13 cellular contexts compared by ENCODE assay signal in genomic region chr1:38009841-38010180, GRCh38. TPM values are rescaled to one million over a fixed set of nuclear protein-coding genes. Genes with fewer than 3 reads are reported as not detected.
DNase-seq lines count a peak whose midpoint lies in the region; ATAC-seq and TF ChIP-seq lines count a peak whose summit lies in the region.
"Had no signal": no experiment of that assay in that cellular context is flagged by ENCODE, and none has a peak within 500 bp of the region (broad histone marks: within the 10 kb centered on the region; RNA-seq: fewer than 3 reads in every experiment).

No MANE protein-coding gene starts in this region.

- 0 out of 2 replicates have a peak, but pooled peaks cover 2% of the 10 kb centered on the region for H3K9me1 ChIP-seq in IMR-90 (ENCODE audit: insufficient read depth, low read length)

- no peak overlapping the region for H3K27ac ChIP-seq in IMR-90 (ENCODE audit: insufficient read depth, low read length)

- H4K8ac ChIP-seq in IMR-90 (ENCODE audit: low read depth in 2 of 2, low read length in 2 of 2) = no peak overlapping the region

- TF ChIP-seq CTCF in IMR-90 (conservative IDR thresholded peaks at IDR 0.05; ENCODE audit: low read depth, low read length) (no peak), brain (conservative IDR thresholded peaks at IDR 0.05) (no peak)

- no peak for TF ChIP-seq POLR2A in IMR-90 (IDR thresholded peaks at IDR 0.05; ENCODE audit: low read depth, low read length)

- no peak for DNase-seq in activated CD4-positive, alpha-beta T cell treated with anti-CD3 and anti-CD28 coated beads, Interleukin-2, amount 10 ng/mL, durations not matched to agents 24 days and 14 days
- no peak for DNase-seq in activated CD4-positive, alpha-beta T cell treated with anti-CD3 and anti-CD28 coated beads, Interleukin-2, amount 50 U/mL, for 48 hours
- DNase-seq in IMR-90 = no peak
- DNase-seq in posterior vena cava (ENCODE audit: low spot score) = peak; percentile 36
- DNase-seq in AG08395 (ENCODE audit: low spot score) = no peak
- no peak for DNase-seq in DMS53 (lab: John Stamatoyannopoulos, UW)
- DNase-seq: NCI-H1092 treated with DMSO at 0.1 percent for 48 hours, NCI-H345 had no signal

- H3K4me3 Mint-ChIP-seq in activated CD4-positive, alpha-beta T cell treated with anti-CD3 and anti-CD28 coated beads, Interleukin-2, amount 10 ng/mL, durations not matched to agents 24 days and 14 days = peak overlapping the region; percentile 68
- no peak overlapping the region for H3K4me3 Mint-ChIP-seq in brain
- H3K4me3 Mint-ChIP-seq: memory B cell, type B pancreatic cell had no signal

- H3K4me2 ChIP-seq in IMR-90 (ENCODE audit: low read depth, low read length) = no peak overlapping the region

- no peak overlapping the region for H3K14ac ChIP-seq in IMR-90 (replicated peaks; ENCODE audit: low read depth, low read length)

- WGBS in IMR-90 (ENCODE audit: extremely low coverage in 2 of 2, insufficient read length in 1 of 2), 2 experiments = no CpG with 5 or more reads among the region's 6 CpGs

- H2BK5ac ChIP-seq in IMR-90 (ENCODE audit: low read depth, low read length, poor library complexity, severe bottlenecking) = no peak overlapping the region

- intact Hi-C loops in activated CD4-positive, alpha-beta T cell treated with anti-CD3 and anti-CD28 coated beads, Interleukin-2, amount 10 ng/mL, durations not matched to agents 24 days and 14 days (cut with micrococcal nuclease) = loop anchor here (5.0 kb wide), 1 partner anchor 533 kb away; no protein-coding TSS in a partner anchor
- intact Hi-C loops in IMR-90 (cut with micrococcal nuclease) = no loop called here
- intact Hi-C loops in posterior vena cava (cut with DNase I) = no loop called here

- H2AFZ ChIP-seq in IMR-90 (replicated peaks; ENCODE audit: low read length, poor library complexity) = no peak overlapping the region

- dilution Hi-C loops in IMR-90 (cut with HindIII; ENCODE audit: low sequenced_read_pairs, unreplicated experiment) = no loop called here

- H3K4ac ChIP-seq in IMR-90 (ENCODE audit: low read depth, low read length) = no peak overlapping the region

- H3K27me3 Mint-ChIP-seq in activated CD4-positive, alpha-beta T cell treated with anti-CD3 and anti-CD28 coated beads, Interleukin-2, amount 10 ng/mL, durations not matched to agents 24 days and 14 days = no peaks in the 10 kb centered on the region
- peaks cover 20% of the 10 kb centered on the region for H3K27me3 Mint-ChIP-seq in brain

- no peak overlapping the region for H3K9ac ChIP-seq in IMR-90 (ENCODE audit: low read depth, low read length)

- no peak overlapping the region for H4K5ac ChIP-seq in IMR-90 (ENCODE audit: low read depth, low read length)

- H3K23ac ChIP-seq in IMR-90 (ENCODE audit: low read depth, low read length) = no peak overlapping the region

- CTCF ChIA-PET in IMR-90 (lab: Yijun Ruan, JAX) = no interaction called here

- no peak overlapping the region for H2AK5ac ChIP-seq in IMR-90 (ENCODE audit: low read depth, low read length)

- POLR2A ChIA-PET in IMR-90 (lab: Charles Lee; ENCODE audit: unreplicated experiment) = no interaction called here

- H3K36me3 Mint-ChIP-seq in activated CD4-positive, alpha-beta T cell treated with anti-CD3 and anti-CD28 coated beads, Interleukin-2, amount 10 ng/mL, durations not matched to agents 24 days and 14 days (ENCODE audit: low read depth) = peaks cover 14% of the 10 kb centered on the region
- no peaks in the 10 kb centered on the region for H3K36me3 Mint-ChIP-seq in brain
- H3K36me3 Mint-ChIP-seq: memory B cell, type B pancreatic cell had no signal

- H3K79me1 ChIP-seq in IMR-90 (ENCODE audit: low read depth in 1 of 2, low read length in 2 of 2) = peaks cover 8 to 19% of the 10 kb centered on the region in 2 experiments; a peak in 3 of 4 replicates

- no peaks in the 10 kb centered on the region for H3K9me3 ChIP-seq in IMR-90 (ENCODE audit: control insufficient read depth, insufficient read depth, low read length)

- no peak overlapping the region for H2BK120ac ChIP-seq in IMR-90 (ENCODE audit: low read depth, low read length)

- no TSS peak for BruUV-seq in IMR-90 (replicated peaks; lab: Mats Ljungman, UMichigan)

- no peaks in the 10 kb centered on the region; the same call in 1 of the 2 replicates for H3K36me3 ChIP-seq in IMR-90 (ENCODE audit: control insufficient read depth, insufficient read depth, low read length)

- H4K91ac ChIP-seq in IMR-90 (ENCODE audit: insufficient read depth, low read depth, low read length) = no peak overlapping the region

- H3K18ac ChIP-seq in IMR-90 (ENCODE audit: low read depth, low read length) = no peak overlapping the region

- TF ChIP-seq RAD21 in IMR-90 (IDR thresholded peaks at IDR 0.05; ENCODE audit: low read length) = no peak

- H2AK9ac ChIP-seq in IMR-90 (replicated peaks; ENCODE audit: low read depth, low read length, poor library complexity) = peak overlapping the region; percentile 42

- 0 out of 2 replicates have a peak, but pooled peaks cover 8% of the 10 kb centered on the region for H4K20me1 ChIP-seq in IMR-90 (ENCODE audit: insufficient read depth, low read length)

- no peaks in the 10 kb centered on the region for H3K9me3 Mint-ChIP-seq in activated CD4-positive, alpha-beta T cell treated with anti-CD3 and anti-CD28 coated beads, Interleukin-2, amount 10 ng/mL, durations not matched to agents 24 days and 14 days
- H3K9me3 Mint-ChIP-seq in brain = peaks cover 0 to 6% (median 3%) of the 10 kb centered on the region in 5 experiments
- H3K9me3 Mint-ChIP-seq: memory B cell, type B pancreatic cell had no signal

- H3K4me1 ChIP-seq in IMR-90 (ENCODE audit: control insufficient read depth, insufficient read depth, low read length) = peaks cover 2% of the 10 kb centered on the region; the same call in 1 of the 2 replicates

- in situ Hi-C loops in IMR-90 (cut with MboI; ENCODE audit: low sequenced_read_pairs) = loop anchor here (25.0 kb wide), 3 partner anchors 423 to 1548 kb away; partner anchors contain the start of genes GNL2, MRPS15 and OSCP1

- H3K27me3 ChIP-seq in IMR-90 (ENCODE audit: control insufficient read depth, insufficient read depth, low read length) = no peaks in the 10 kb centered on the region

- H2BK15ac ChIP-seq in IMR-90 (ENCODE audit: low read depth, low read length) = no peak overlapping the region

- H3K56ac ChIP-seq in IMR-90 (ENCODE audit: extremely low read depth, insufficient read depth, low read length) = no peak overlapping the region

- no peak overlapping the region for H2BK20ac ChIP-seq in IMR-90 (ENCODE audit: low read depth, low read length)

- H3K4me3 ChIP-seq in IMR-90 (ENCODE audit: insufficient read depth, low read depth, low read length) = no peak overlapping the region

- H3K4me1 Mint-ChIP-seq in activated CD4-positive, alpha-beta T cell treated with anti-CD3 and anti-CD28 coated beads, Interleukin-2, amount 10 ng/mL, durations not matched to agents 24 days and 14 days = peaks cover 41% of the 10 kb centered on the region
- peaks cover 43% of the 10 kb centered on the region for H3K4me1 Mint-ChIP-seq in brain

- H3K27ac Mint-ChIP-seq in activated CD4-positive, alpha-beta T cell treated with anti-CD3 and anti-CD28 coated beads, Interleukin-2, amount 10 ng/mL, durations not matched to agents 24 days and 14 days = peak overlapping the region; percentile 98
- peak overlapping the region in 3 of 5 experiments; percentile 72 to 93 (median 78) for H3K27ac Mint-ChIP-seq in brain
- H3K27ac Mint-ChIP-seq: memory B cell, type B pancreatic cell had no signal

- no peak for ATAC-seq in IMR-90 (ENCODE audit: low read depth)
- ATAC-seq in GM18858 (IDR thresholded peaks at IDR 0.05; ENCODE audit: unreplicated experiment) = no peak

TF ChIP-seq in IMR-90, 13 proteins besides CTCF, POLR2A, EP300 and RAD21 (continues in another document):
- TF ChIP-seq CHD1 (IDR thresholded peaks at IDR 0.05; ENCODE audit: low read depth, low read length) = no peak
- TF ChIP-seq MAZ (IDR thresholded peaks at IDR 0.05; ENCODE audit: borderline replicate concordance, low read depth, low read length) = no peak
- TF ChIP-seq CEBPB (IDR thresholded peaks at IDR 0.05; ENCODE audit: low read depth, low read length) = no peak
- no peak for TF ChIP-seq NFE2L2 (IDR thresholded peaks at IDR 0.05; ENCODE audit: low read depth, low read length)

RNA-seq across cellular contexts. Expression of gene UTP11, which starts 2.7 kb away (rescaled TPM):
- 99.5 and 111 TPM in 2 replicates for total RNA-seq in activated CD4-positive, alpha-beta T cell treated with anti-CD3 and anti-CD28 coated beads, Interleukin-2, amount 10 ng/mL, durations not matched to agents 24 days and 14 days
- total RNA-seq in IMR-90 (2012; rRNA removed) (27.8 and 58.3 TPM in 2 replicates), posterior vena cava (10 to 100 TPM; 45.6 to 61.4 TPM)
- polyA plus RNA-seq in IMR-90 (2012; rRNA removed) (19.3 and 22.0 TPM in 2 replicates), brain (ENCODE audit: insufficient read depth, low read depth, low replicate concordance) (29.6 TPM)
- 7.2 and 12.9 TPM in 2 replicates for polyA plus RNA-seq in IMR-90 (2012; cell fraction: cytosol; rRNA removed)
- polyA plus RNA-seq in IMR-90 (2012; cell fraction: nucleus; rRNA removed; ENCODE audit: low replicate concordance) = 2.1 and 14.6 TPM in 2 replicates

RNA-seq across cellular contexts. Expression of gene FHL3, which starts 4.5 kb away (rescaled TPM):
- total RNA-seq in activated CD4-positive, alpha-beta T cell treated with anti-CD3 and anti-CD28 coated beads, Interleukin-2, amount 10 ng/mL, durations not matched to agents 24 days and 14 days = 40.8 and 41.9 TPM in 2 replicates
- 7.2 and 11.5 TPM in 2 replicates for total RNA-seq in IMR-90 (2012; rRNA removed)
- polyA plus RNA-seq in IMR-90 (2012; rRNA removed) = 26.0 and 27.1 TPM in 2 replicates
- polyA plus RNA-seq in IMR-90 (2012; cell fraction: cytosol; rRNA removed) = 25.2 and 47.0 TPM in 2 replicates
- 24.2 and 52.9 TPM in 2 replicates for polyA plus RNA-seq in IMR-90 (2012; cell fraction: nucleus; rRNA removed; ENCODE audit: low replicate concordance)
- polyA plus RNA-seq in brain (ENCODE audit: insufficient read depth, low read depth, low replicate concordance) = 12.8 TPM
- 10 to 100 TPM; 55.6 to 80.7 TPM for total RNA-seq in posterior vena cava

RNA-seq across cellular contexts. Expression of gene SF3A3, which starts 20.0 kb away (rescaled TPM):
- 132 and 144 TPM in 2 replicates for total RNA-seq in activated CD4-positive, alpha-beta T cell treated with anti-CD3 and anti-CD28 coated beads, Interleukin-2, amount 10 ng/mL, durations not matched to agents 24 days and 14 days
- total RNA-seq in IMR-90 (2012; rRNA removed) (90.0 and 109 TPM in 2 replicates), posterior vena cava (10 to 100 TPM; 42.7 to 48.6 TPM)
- polyA plus RNA-seq in IMR-90 (2012; rRNA removed) (35.7 and 39.9 TPM in 2 replicates), brain (ENCODE audit: insufficient read depth, low read depth, low replicate concordance) (88.2 TPM)
- 7.2 and 42.6 TPM in 2 replicates for polyA plus RNA-seq in IMR-90 (2012; cell fraction: cytosol; rRNA removed)
- 10.4 and 48.2 TPM in 2 replicates for polyA plus RNA-seq in IMR-90 (2012; cell fraction: nucleus; rRNA removed; ENCODE audit: low replicate concordance)

RNA-seq across cellular contexts. Expression of gene POU3F1, which starts 36.8 kb away (rescaled TPM):
- total RNA-seq in activated CD4-positive, alpha-beta T cell treated with anti-CD3 and anti-CD28 coated beads, Interleukin-2, amount 10 ng/mL, durations not matched to agents 24 days and 14 days = 1.4 and 1.5 TPM in 2 replicates
- total RNA-seq in IMR-90 (2012; rRNA removed) (not detected in 2 replicates), posterior vena cava (under 1 TPM; 0.28 to 0.29 TPM)
- polyA plus RNA-seq in IMR-90 (2012; rRNA removed) (not detected in 2 replicates), brain (ENCODE audit: insufficient read depth, low read depth, low replicate concordance) (0.81 TPM)
- 0.03 TPM in 1 of 2 replicates, not detected in the other for polyA plus RNA-seq in IMR-90 (2012; cell fraction: cytosol; rRNA removed)
- 0.03 TPM in 1 of 2 replicates, not detected in the other for polyA plus RNA-seq in IMR-90 (2012; cell fraction: nucleus; rRNA removed; ENCODE audit: low replicate concordance)
- total RNA-seq: T-helper 2 cell treated with Interferon-gamma antibody and Interleukin-4, amounts not matched to agents 100 ng/mL and 5 ng/mL, for 36 hours had no signal
